Comparison of ENCODE assay signal across 7 cellular contexts in genomic region chr22:49827853-49828598, GRCh38.
DNase-seq lines count a peak whose midpoint lies in the region; ATAC-seq and TF ChIP-seq lines count a peak whose summit lies in the region.

TSS of gene BRD1 (minus strand) at chr22:49827873. CDS start at chr22:49824317, 3,556 bp downstream.

- TF ChIP-seq CTCF in GM13977 (IDR thresholded peaks at IDR 0.05; ENCODE audit: extremely low read depth, insufficient read depth, missing control alignments) (no peak), KMS-11 (conservative IDR thresholded peaks at IDR 0.05; ENCODE audit: low read depth, low read length) (no peak), VCaP (conservative IDR thresholded peaks at IDR 0.05) (no peak)

- peaks cover 38% of the 10 kb centered on the region for H3K79me2 ChIP-seq in KMS-11 (ENCODE audit: insufficient read depth, low read depth)

- peak within 1 kb of the TSS; percentile 47 for H3K27ac ChIP-seq in KMS-11
- H3K27ac ChIP-seq in VCaP: peak within 1 kb of the TSS; percentile 73
- H3K27ac ChIP-seq in caudate nucleus (ENCODE audit: low read depth, low read length): peak within 1 kb of the TSS; percentile 73
- peak within 1 kb of the TSS; percentile 81 to 98 (median 93) for H3K27ac ChIP-seq in skin epidermis

- in situ Hi-C loops in GM13977 (cut with MboI; ENCODE audit: low pct_unique_long_range_greater_than_20kb, low sequenced_read_pairs, unreplicated experiment): no loop called here

- no peaks in the 10 kb centered on the region for H3K36me3 ChIP-seq in KMS-11 (ENCODE audit: insufficient read depth)

- H3K4me3 ChIP-seq in KMS-11 (IDR thresholded peaks at IDR 0.05; ENCODE audit: insufficient read depth, low read depth, low read length): no peak within 1 kb of the TSS
- H3K4me3 ChIP-seq in skin epidermis: peak within 1 kb of the TSS; percentile 48 to 86 (median 61)

- H3K27me3 ChIP-seq in KMS-11 (ENCODE audit: insufficient read depth, low read depth): no peaks in the 10 kb centered on the region

- H3K9ac ChIP-seq in KMS-11: peak within 1 kb of the TSS; percentile 82

- peak within 1 kb of the TSS; percentile 25; the same call in 1 of the 2 replicates for H3K4me2 ChIP-seq in KMS-11

- no peak for ATAC-seq in HG03139 (IDR thresholded peaks at IDR 0.05; ENCODE audit: unreplicated experiment)

- H2AFZ ChIP-seq in KMS-11 (ENCODE audit: low read depth): peak within 1 kb of the TSS; percentile 41; the same call in 1 of the 2 replicates

- no peaks in the 10 kb centered on the region for H4K20me1 ChIP-seq in KMS-11 (ENCODE audit: insufficient read depth)

- DNase-seq in GM13977 (ENCODE audit: low spot score): peak; percentile 84
- DNase-seq in caudate nucleus (lab: John Stamatoyannopoulos, UW): peak in 20 of 61 donors; percentile 5 to 61 (median 24)
- DNase-seq in inferior parietal cortex (ENCODE audit: extremely low spot score): peak; percentile 42

- peaks cover 14% of the 10 kb centered on the region for H3K4me1 ChIP-seq in KMS-11 (ENCODE audit: low read depth, poor library complexity, severe bottlenecking)
